9 cellular contexts compared by ENCODE assay signal in the genomic region with DNA sequence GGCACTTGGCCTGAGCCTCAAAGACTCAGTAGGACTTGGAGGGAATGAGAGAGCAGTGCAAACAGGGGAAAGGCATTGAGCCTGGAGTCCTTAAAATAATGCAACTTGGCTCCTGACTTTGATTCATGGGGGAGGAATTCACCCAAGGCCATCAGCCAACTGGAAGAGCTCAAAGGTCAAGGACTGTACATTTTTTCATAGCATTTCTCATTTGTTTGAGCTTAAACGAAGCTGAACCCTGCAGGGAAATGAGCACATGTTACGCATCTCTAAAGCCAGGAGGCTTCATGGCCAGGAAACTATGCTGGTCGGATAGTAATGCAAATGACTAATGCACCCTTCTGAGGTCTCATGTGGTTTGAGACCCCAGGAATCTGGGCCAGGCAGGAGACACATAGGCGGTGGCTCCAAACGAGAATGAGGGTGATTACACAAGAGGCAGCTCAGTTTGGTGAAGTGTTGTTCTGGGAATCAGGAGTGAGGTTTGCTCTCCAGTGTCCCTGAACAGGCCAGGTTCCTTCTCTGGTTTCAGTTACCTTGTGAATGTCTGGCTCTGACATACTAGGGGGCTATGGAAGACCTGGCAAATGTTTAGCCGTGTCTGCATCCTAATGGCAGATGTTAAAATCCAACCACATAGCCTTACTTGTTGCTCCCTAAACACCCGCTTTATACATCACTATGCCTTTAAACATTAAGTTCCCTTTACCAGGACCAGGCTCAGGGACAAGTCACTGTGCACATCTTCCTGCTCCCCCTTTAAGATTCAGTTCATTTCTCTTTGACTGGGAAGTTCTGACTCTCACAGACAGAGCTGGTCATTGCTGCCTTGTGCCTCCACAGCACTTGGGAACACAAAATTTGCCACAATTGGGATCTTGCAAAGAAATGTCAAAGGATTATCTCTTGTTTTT.
DNase-seq lines count a peak whose midpoint lies in the region; ATAC-seq and TF ChIP-seq lines count a peak whose summit lies in the region.
"Had no signal": no experiment of that assay in that cellular context is flagged by ENCODE, and none has a peak within 500 bp of the region (broad histone marks: within the 10 kb centered on the region; RNA-seq: fewer than 3 reads in every experiment).

No MANE protein-coding gene starts in this region.

- CTCF ChIA-PET in BJ (lab: Yijun Ruan, JAX) (interaction anchor here (1.0 to 1.5 kb wide), 5 partner anchors 16 to 435 kb away, joined by 3 to 4 read pairs (median 4); no protein-coding TSS in a partner anchor), PC-9 (lab: Charles Lee) (interaction anchor here (0.9 to 1.0 kb wide), 3 partner anchors 8 to 617 kb away, joined by 3 to 4 read pairs (median 3); no protein-coding TSS in a partner anchor)

- H3K79me2 ChIP-seq in PC-9 (ENCODE audit: low read depth) = no peaks in the 10 kb centered on the region

- H3F3A ChIP-seq in PC-9 (ENCODE audit: insufficient read depth, low read depth) = peaks cover 25% of the 10 kb centered on the region

- peak overlapping the region; percentile 92 for H3K27ac ChIP-seq in PC-9
- H3K27ac ChIP-seq in ovary = peak overlapping the region; percentile 66 to 88

- TSS peak; percentile 83 for BruUV-seq in PC-9 (replicated peaks; lab: Mats Ljungman, UMichigan)

- DNase-seq in BJ (ENCODE audit: low read depth) = peak; percentile 100
- peak; percentile 85 to 99 for DNase-seq in PC-9
- DNase-seq in fibroblast of pulmonary artery (ENCODE audit: low read depth) = peak; percentile 99
- DNase-seq in ovary = peak; percentile 73 to 90 (median 82)
- DNase-seq in SKM-1 (lab: John Stamatoyannopoulos, UW; ENCODE audit: unreplicated experiment) = no peak
- DNase-seq in NCI-H2227 treated with DMSO at 0.1 percent for 48 hours (lab: John Stamatoyannopoulos, UW) = no peak
- DNase-seq: DMS153 had no signal

- H3K4me3 ChIP-seq in BJ (ENCODE audit: low read depth, low read length) = no peak overlapping the region
- no peak overlapping the region for H3K4me3 ChIP-seq in PC-9
- no peak overlapping the region for H3K4me3 ChIP-seq in fibroblast of pulmonary artery (replicated peaks; ENCODE audit: low read depth, low read length)
- H3K4me3 ChIP-seq in ovary = no peak overlapping the region

- H3K36me3 ChIP-seq in BJ (ENCODE audit: control insufficient read depth, insufficient read depth, low read length) (no peaks in the 10 kb centered on the region), PC-9 (ENCODE audit: low read depth) (no peaks in the 10 kb centered on the region), ovary (no peaks in the 10 kb centered on the region)

- peaks cover 40% of the 10 kb centered on the region for H3K4me1 ChIP-seq in PC-9 (replicated peaks; ENCODE audit: insufficient read depth)
- peaks cover 27% of the 10 kb centered on the region for H3K4me1 ChIP-seq in ovary (ENCODE audit: insufficient read depth)

- WGBS in ovary, 3 donors = 12 to 18% (median 17%) methylated on average over 7 of the region's 7 CpGs

- H3K27me3 ChIP-seq in BJ (ENCODE audit: control insufficient read depth, insufficient read depth, low read length) (no peaks in the 10 kb centered on the region), PC-9 (ENCODE audit: insufficient read depth, low read depth) (no peaks in the 10 kb centered on the region), ovary (no peaks in the 10 kb centered on the region)

- H3K9me3 ChIP-seq in PC-9 (ENCODE audit: insufficient read depth, low read depth) = no peaks in the 10 kb centered on the region
- H3K9me3 ChIP-seq in ovary = no peaks in the 10 kb centered on the region

- peak overlapping the region; percentile 58 for H3K4me2 ChIP-seq in PC-9

- H4K20me1 ChIP-seq in PC-9 (ENCODE audit: insufficient read depth) = no peaks in the 10 kb centered on the region

- POLR2A ChIA-PET in BJ (lab: Charles Lee) (interaction anchor here (0.6 to 1.1 kb wide), 3 partner anchors 15 to 351 kb away, joined by 3 read pairs; no protein-coding TSS in a partner anchor), PC-9 (lab: Charles Lee; ENCODE audit: unreplicated experiment) (interaction anchor here (0.6 to 1.5 kb wide), 4 partner anchors 25 to 758 kb away, joined by 5 to 11 read pairs (median 6); no protein-coding TSS in a partner anchor)

- intact Hi-C loops in PC-9 (cut with micrococcal nuclease; ENCODE audit: unreplicated experiment) (loop anchor here (1.0 to 10.0 kb wide), 9 partner anchors 8 to 858 kb away; no protein-coding TSS in a partner anchor), ovary (cut with DNase I) (loop anchor here in 1 of 4 donors (10.0 kb wide), 2 partner anchors 114 to 866 kb away; no protein-coding TSS in a partner anchor)

- 0 out of 2 replicates have a peak, but pooled peaks have one; percentile 6 for TF ChIP-seq CTCF in BJ (IDR thresholded peaks at IDR 0.05; ENCODE audit: insufficient read depth, low read depth, low read length)
- no peak for TF ChIP-seq CTCF in PC-9 (conservative IDR thresholded peaks at IDR 0.05)
- TF ChIP-seq CTCF in fibroblast of pulmonary artery (IDR thresholded peaks at IDR 0.05; ENCODE audit: low read length, missing control alignments) = no peak
- TF ChIP-seq CTCF in ovary (IDR thresholded peaks at IDR 0.05) = no peak

- ATAC-seq in GM18909 (IDR thresholded peaks at IDR 0.05; ENCODE audit: poor library complexity, unreplicated experiment) (no peak), HG03097 (IDR thresholded peaks at IDR 0.05; ENCODE audit: low FRiP score, unreplicated experiment) (no peak)

- peak; percentile 98 for TF ChIP-seq EP300 in ovary (IDR thresholded peaks at IDR 0.05)

- TF ChIP-seq POLR2A in ovary (IDR thresholded peaks at IDR 0.05) = no peak

- H2AFZ ChIP-seq in PC-9 = 0 out of 2 replicates have a peak overlapping the region, but pooled peaks have one; percentile 48

- H3K9me2 ChIP-seq in PC-9 (ENCODE audit: insufficient read depth) = no peaks in the 10 kb centered on the region

Comparison
In these comparisons a context has a peak if more than half of its experiments do, and no peak if none do; other contexts are left out.
1. DNase-seq: peak in BJ (single experiment), PC-9 (2 of 2), fibroblast of pulmonary artery (single experiment) and ovary (5 of 5); none in SKM-1 (single experiment) and NCI-H2227 treated with DMSO at 0.1 percent for 48 hours (single experiment).